ENCODE assay signal across 28 cellular contexts in the genomic region with DNA sequence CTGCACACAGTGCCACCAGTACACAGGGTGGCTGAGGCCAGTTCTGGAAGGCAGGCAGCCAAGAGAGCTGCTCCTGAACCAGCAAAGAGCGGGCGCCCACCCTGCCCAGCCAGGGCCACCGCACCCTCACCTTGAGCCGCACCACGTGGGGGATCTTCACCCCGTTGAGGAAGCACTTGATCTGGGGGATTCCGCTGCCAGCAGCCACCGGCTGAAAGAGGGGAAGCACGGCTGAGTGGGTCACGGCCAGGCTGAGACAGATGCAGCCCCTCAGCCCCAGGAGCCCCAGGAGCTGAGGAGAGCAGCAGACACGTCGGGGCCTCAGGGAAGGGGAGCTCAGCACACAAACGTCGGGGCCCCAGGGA. TPM values are rescaled to one million over a fixed set of nuclear protein-coding genes. Genes with fewer than 3 reads are reported as not detected.
DNase-seq lines count a peak whose midpoint lies in the region; ATAC-seq, FAIRE-seq and TF ChIP-seq lines count a peak whose summit lies in the region.
"Had no signal": no experiment of that assay in that cellular context is flagged by ENCODE, and none has a peak within 500 bp of the region (broad histone marks: within the 10 kb centered on the region; RNA-seq: fewer than 3 reads in every experiment).

No MANE protein-coding gene starts in this region.

- no peak overlapping the region; the same call in 1 of the 2 replicates for H3K4me3 ChIP-seq in GM06990 (replicated peaks; ENCODE audit: low read depth, low read length)
- H3K4me3 ChIP-seq in GM12878 = no peak overlapping the region
- no peak overlapping the region for H3K4me3 ChIP-seq in upper lobe of right lung
- H3K4me3 ChIP-seq: esophagus muscularis mucosa had no signal

- peak overlapping the region; percentile 38 for H3K4me2 ChIP-seq in GM12878 (ENCODE audit: control insufficient read depth, insufficient read depth)

- TF ChIP-seq EP300 in GM12878 (IDR thresholded peaks at IDR 0.05; ENCODE audit: borderline replicate concordance in 1 of 2, control insufficient read depth in 1 of 2, low read depth in 2 of 2, low read length in 2 of 2) = no peak

- peaks cover 48% of the 10 kb centered on the region for H3K36me3 Mint-ChIP-seq in stimulated activated effector memory CD8-positive, alpha-beta T cell treated with anti-CD3 and anti-CD28 coated beads, Interleukin-12 subunit alpha, Interleukin-12 subunit beta, amount 100 ng/mL, for 72 hours

- peak; percentile 66 for TF ChIP-seq POLR2A in GM12878 (IDR thresholded peaks at IDR 0.05; ENCODE audit: low read depth, low read length)

- RAD21 ChIA-PET in GM12878 (lab: Charles Lee; ENCODE audit: unreplicated experiment) = interaction anchor here (1.5 kb wide), 1 partner anchor 95 kb away, joined by 3 read pairs; no protein-coding TSS in a partner anchor

- no peak overlapping the region for H3K4me3 Mint-ChIP-seq in stimulated activated effector memory CD8-positive, alpha-beta T cell treated with anti-CD3 and anti-CD28 coated beads, Interleukin-12 subunit alpha, Interleukin-12 subunit beta, amount 100 ng/mL, for 72 hours
- H3K4me3 Mint-ChIP-seq: activated CD4-positive, alpha-beta T cell treated with anti-CD3 and anti-CD28 coated beads, Interleukin-2, amount 10 ng/mL, durations not matched to agents 24 days and 14 days; H9 had no signal

- no TSS peak for BruUV-seq in GM12878 (replicated peaks; lab: Mats Ljungman, UMichigan)

- H3K9ac ChIP-seq in GM12878 (ENCODE audit: control insufficient read depth, insufficient read depth, low read length) = peak overlapping the region; percentile 24

- CTCF ChIA-PET in GM12878 (lab: Yijun Ruan, JAX) = interaction anchor here (0.7 to 0.8 kb wide), 2 partner anchors 158 to 199 kb away, joined by 3 read pairs; no protein-coding TSS in a partner anchor

- POLR2A ChIA-PET in GM12878 (lab: Charles Lee) = interaction anchor here (1.1 to 1.6 kb wide), 3 partner anchors 11 to 34 kb away, joined by 3 to 5 read pairs (median 4); a partner anchor contains a TSS

- no peak for TF ChIP-seq RAD21 in GM12878 (IDR thresholded peaks at IDR 0.05; ENCODE audit: insufficient read depth, low read depth, low read length)

- intact Hi-C loops in GM12878 (cut with micrococcal nuclease; ENCODE audit: unreplicated experiment) = no loop called here
- intact Hi-C loops in upper lobe of right lung (cut with DNase I) = no loop called here

- peaks cover 15% of the 10 kb centered on the region for H3K36me3 ChIP-seq in GM06990 (ENCODE audit: control insufficient read depth, insufficient read depth, low read length)
- peaks cover 0 to 12% of the 10 kb centered on the region in 2 experiments; a peak in 3 of 4 replicates for H3K36me3 ChIP-seq in GM12878 (ENCODE audit: control insufficient read depth in 2 of 2, insufficient read depth in 2 of 2, low read length in 1 of 2)
- peaks cover 76% of the 10 kb centered on the region for H3K36me3 ChIP-seq in upper lobe of right lung

- peak overlapping the region; percentile 55 for H2AFZ ChIP-seq in GM12878 (ENCODE audit: control insufficient read depth, low read depth, low read length)

- 8% methylated on average over 13 of the region's 14 CpGs for WGBS in GM12878 (ENCODE audit: insufficient coverage, insufficient replicate concordance, low lambda C conversion rate, missing lambda C conversion rate)

- peak overlapping the region; percentile 62 for H3K27ac ChIP-seq in GM12878 (ENCODE audit: control insufficient read depth, insufficient read depth)
- H3K27ac ChIP-seq in upper lobe of right lung = no peak overlapping the region
- H3K27ac ChIP-seq: esophagus muscularis mucosa, RWPE1 had no signal

- no peak for TF ChIP-seq CTCF in GM06990 (IDR thresholded peaks at IDR 0.05; ENCODE audit: insufficient read depth, low read length, poor library complexity, severe bottlenecking)
- TF ChIP-seq CTCF in GM12878 (IDR thresholded peaks at IDR 0.05 in 2 of 3, conservative IDR thresholded peaks at IDR 0.05 in 1 of 3; ENCODE audit: control insufficient read depth in 2 of 3, extremely low read depth in 1 of 3, insufficient read depth in 1 of 3, low read depth in 3 of 3, low read length in 3 of 3) = no peak
- no peak for TF ChIP-seq CTCF in upper lobe of right lung (IDR thresholded peaks at IDR 0.05)

- no peaks in the 10 kb centered on the region for H3K9me3 Mint-ChIP-seq in stimulated activated effector memory CD8-positive, alpha-beta T cell treated with anti-CD3 and anti-CD28 coated beads, Interleukin-12 subunit alpha, Interleukin-12 subunit beta, amount 100 ng/mL, for 72 hours
- H3K9me3 Mint-ChIP-seq: activated CD4-positive, alpha-beta T cell treated with anti-CD3 and anti-CD28 coated beads, Interleukin-2, amount 10 ng/mL, durations not matched to agents 24 days and 14 days; H9 had no signal

- DNase-seq in GM06990 (ENCODE audit: extremely low read depth, insufficient read length) = peak; percentile 75
- DNase-seq in GM12878 (ENCODE audit: low read depth, low spot score) = no peak
- no peak for DNase-seq in stimulated activated effector memory CD8-positive, alpha-beta T cell treated with anti-CD3 and anti-CD28 coated beads, Interleukin-12 subunit alpha, Interleukin-12 subunit beta, amount 100 ng/mL, for 72 hours (ENCODE audit: low spot score in 2 of 2)
- DNase-seq in NCI-H187 treated with DMSO at 0.1 percent for 48 hours (lab: John Stamatoyannopoulos, UW) = no peak
- DNase-seq in upper lobe of right lung = no peak
- DNase-seq: activated CD4-positive, alpha-beta T cell treated with anti-CD3 and anti-CD28 coated beads, Interleukin-2, amount 10 ng/mL, durations not matched to agents 24 days and 14 days; activated CD8-positive, alpha-beta memory T cell treated with anti-CD3 and anti-CD28 coated beads, Interleukin-2, amount 50 U/mL, for 4 hours; activated gamma-delta T cell treated with Interleukin-2 at 50 U/mL for 16 hours; aorta; central memory CD4-positive, alpha-beta T cell; DND-41; effector CD4-positive, alpha-beta T cell; glutamatergic neuron; H9; NCI-H226; NK-92 treated with Interleukin-12 subunit alpha and Interleukin-12 subunit beta, amount 100 ng/mL, for 24 hours; small intestine; stimulated activated CD4-positive, alpha-beta T cell treated with anti-CD3 and anti-CD28 coated beads, Interleukin-4, amount 100 ng/mL, for 1 hour; substantia nigra; SW 1271 had no signal

- FAIRE-seq in GM12878 (lab: Jason Lieb, UNC) = no peak
- FAIRE-seq: small intestine had no signal

- SMC1A ChIA-PET in GM12878 (lab: Charles Lee; ENCODE audit: uncharacterized antibody, unreplicated experiment) = no interaction called here

- no peaks in the 10 kb centered on the region for H3K79me2 ChIP-seq in GM12878 (ENCODE audit: control insufficient read depth, insufficient read depth, low read length)

- ATAC-seq in HG02610 (IDR thresholded peaks at IDR 0.05; ENCODE audit: unreplicated experiment) (peak; percentile 43), GM12878 (peak; percentile 90), HG02571 (IDR thresholded peaks at IDR 0.05; ENCODE audit: unreplicated experiment) (no peak), upper lobe of right lung (no peak)
- ATAC-seq in stimulated activated effector memory CD8-positive, alpha-beta T cell treated with anti-CD3 and anti-CD28 coated beads, Interleukin-12 subunit alpha, Interleukin-12 subunit beta, amount 100 ng/mL, for 72 hours = peak; percentile 11
- ATAC-seq: left lobe of liver had no signal

- H3K27me3 ChIP-seq in GM06990 (replicated peaks; ENCODE audit: control insufficient read depth, insufficient read depth, low read length) (no peaks in the 10 kb centered on the region), GM12878 (replicated peaks in 1 of 2; ENCODE audit: control insufficient read depth in 2 of 2, insufficient read depth in 2 of 2, low read length in 1 of 2) (no peaks in the 10 kb centered on the region), upper lobe of right lung (no peaks in the 10 kb centered on the region)
- H3K27me3 ChIP-seq: esophagus muscularis mucosa had no signal

- H3K4me1 Mint-ChIP-seq in stimulated activated effector memory CD8-positive, alpha-beta T cell treated with anti-CD3 and anti-CD28 coated beads, Interleukin-12 subunit alpha, Interleukin-12 subunit beta, amount 100 ng/mL, for 72 hours = peaks cover 14% of the 10 kb centered on the region
- H3K4me1 Mint-ChIP-seq: H9 had no signal

- H3K27ac Mint-ChIP-seq in stimulated activated effector memory CD8-positive, alpha-beta T cell treated with anti-CD3 and anti-CD28 coated beads, Interleukin-12 subunit alpha, Interleukin-12 subunit beta, amount 100 ng/mL, for 72 hours = peak overlapping the region; percentile 89
- H3K27ac Mint-ChIP-seq: activated CD4-positive, alpha-beta T cell treated with anti-CD3 and anti-CD28 coated beads, Interleukin-2, amount 10 ng/mL, durations not matched to agents 24 days and 14 days; H9 had no signal

- H3K4me1 ChIP-seq in GM12878 (ENCODE audit: control insufficient read depth, insufficient read depth, low read length) (peaks cover 10% of the 10 kb centered on the region), upper lobe of right lung (no peaks in the 10 kb centered on the region)
- H3K4me1 ChIP-seq: esophagus muscularis mucosa had no signal

- in situ Hi-C loops in GM12878 (cut with MboI) = no loop called here

- no peaks in the 10 kb centered on the region for H3K9me3 ChIP-seq in GM12878 (replicated peaks; ENCODE audit: control insufficient read depth, insufficient read depth, low read length)
- H3K9me3 ChIP-seq in upper lobe of right lung = no peaks in the 10 kb centered on the region
- H3K9me3 ChIP-seq: esophagus muscularis mucosa had no signal

- H4K20me1 ChIP-seq in GM12878 (ENCODE audit: control insufficient read depth, insufficient read depth) = no peaks in the 10 kb centered on the region

RNA-seq across cellular contexts. Expression of a gene that starts 14.6 kb away (rescaled TPM):
- 0.42 and 0.46 TPM in 2 replicates for total RNA-seq in GM12878 (2013; cell fraction: nucleolus; rRNA removed)
- total RNA-seq in GM12878 (2014; rRNA removed) (0.06 and 0.11 TPM in 2 replicates), GM12878 (2014; rRNA removed; fragmentation: Illumina TruSeq; extraction: Trizol) (not detected in 2 replicates), GM12878 (2021) (0.21 and 0.26 TPM in 2 replicates), upper lobe of right lung (4.1 TPM)
- not detected for polyA plus RNA-seq in GM12878 (2011; ENCODE audit: low read depth)
- polyA plus RNA-seq in GM12878 (2011; rRNA removed) (not detected in 2 replicates), GM12878 (2014; fragmentation: Illumina TruSeq; extraction: Trizol) (not detected in 2 replicates), GM12878 (2014; fragmentation: Nextera tagmentation; extraction: Ambion mirVana) (not detected), GM12878 (2014; rRNA removed) (0.33 TPM in 1 of 2 replicates, not detected in the other), GM12878 (2016; fragmentation: Nextera tagmentation; extraction: Ambion mirVana) (under 1 TPM in 1 of 2 experiments, not detected in 1; 0.25 TPM)
- polyA plus RNA-seq in GM12878 (2011; cell fraction: cytosol; rRNA removed) = not detected in 2 replicates
- polyA plus RNA-seq in GM12878 (2011; cell fraction: nucleus; rRNA removed) = 0.19 and 0.37 TPM in 2 replicates
- 0.08 and 0.37 TPM in 2 replicates for polyA plus RNA-seq in GM12878 (2012)
- polyA minus RNA-seq in GM12878 (2011; rRNA and poly(A)+ RNA removed) = not detected in 2 replicates
- not detected in 2 replicates for polyA minus RNA-seq in GM12878 (2011; cell fraction: cytosol; rRNA and poly(A)+ RNA removed)
- not detected in 2 replicates for polyA minus RNA-seq in GM12878 (2011; cell fraction: nucleus; rRNA and poly(A)+ RNA removed)
- total RNA-seq: IMR-90 had no signal

RNA-seq across cellular contexts. Expression of a gene that starts 15.9 kb away (rescaled TPM):
- 111 TPM in 2 replicates for total RNA-seq in GM12878 (2013; cell fraction: nucleolus; rRNA removed)
- total RNA-seq in GM12878 (2014; rRNA removed) = 21.3 and 27.1 TPM in 2 replicates
- 7.7 and 7.8 TPM in 2 replicates for total RNA-seq in GM12878 (2014; rRNA removed; fragmentation: Illumina TruSeq; extraction: Trizol)
- 56.3 and 62.5 TPM in 2 replicates for total RNA-seq in GM12878 (2021)
- 18.9 TPM for polyA plus RNA-seq in GM12878 (2011; ENCODE audit: low read depth)
- polyA plus RNA-seq in GM12878 (2011; rRNA removed) = 5.0 and 12.8 TPM in 2 replicates
- 12.9 and 20.6 TPM in 2 replicates for polyA plus RNA-seq in GM12878 (2011; cell fraction: cytosol; rRNA removed)
- polyA plus RNA-seq in GM12878 (2011; cell fraction: nucleus; rRNA removed) = 292 and 389 TPM in 2 replicates
- 50.7 and 52.0 TPM in 2 replicates for polyA plus RNA-seq in GM12878 (2012)
- polyA plus RNA-seq in GM12878 (2014; fragmentation: Illumina TruSeq; extraction: Trizol) = 2.7 and 11.6 TPM in 2 replicates
- under 1 TPM; 0.04 to 0.18 TPM for polyA plus RNA-seq in GM12878 (2014; fragmentation: Nextera tagmentation; extraction: Ambion mirVana)
- polyA plus RNA-seq in GM12878 (2014; rRNA removed) = 61.6 and 64.5 TPM in 2 replicates
- polyA plus RNA-seq in GM12878 (2016; fragmentation: Nextera tagmentation; extraction: Ambion mirVana) = 10 to 100 TPM; 36.7 to 38.0 TPM
- 17.0 and 18.1 TPM in 2 replicates for polyA minus RNA-seq in GM12878 (2011; rRNA and poly(A)+ RNA removed)
- polyA minus RNA-seq in GM12878 (2011; cell fraction: cytosol; rRNA and poly(A)+ RNA removed) = 5.7 and 7.2 TPM in 2 replicates
- polyA minus RNA-seq in GM12878 (2011; cell fraction: nucleus; rRNA and poly(A)+ RNA removed) = 47.1 and 65.3 TPM in 2 replicates
- total RNA-seq in upper lobe of right lung = 138 TPM

RNA-seq across cellular contexts. Expression of a gene that starts 28.1 kb away (rescaled TPM):
- total RNA-seq in GM12878 (2013; cell fraction: nucleolus; rRNA removed) = not detected in 2 replicates
- total RNA-seq in GM12878 (2014; rRNA removed) (not detected in 2 replicates), GM12878 (2014; rRNA removed; fragmentation: Illumina TruSeq; extraction: Trizol) (not detected in 2 replicates), GM12878 (2021) (not detected in 2 replicates), upper lobe of right lung (not detected)
- not detected for polyA plus RNA-seq in GM12878 (2011; ENCODE audit: low read depth)
- polyA plus RNA-seq in GM12878 (2011; rRNA removed) (not detected in 2 replicates), GM12878 (2014; fragmentation: Illumina TruSeq; extraction: Trizol) (not detected in 2 replicates), GM12878 (2014; fragmentation: Nextera tagmentation; extraction: Ambion mirVana) (not detected), GM12878 (2014; rRNA removed) (not detected in 2 replicates), GM12878 (2016; fragmentation: Nextera tagmentation; extraction: Ambion mirVana) (not detected)
- not detected in 2 replicates for polyA plus RNA-seq in GM12878 (2011; cell fraction: cytosol; rRNA removed)
- polyA plus RNA-seq in GM12878 (2011; cell fraction: nucleus; rRNA removed) = not detected in 2 replicates
- not detected in 2 replicates for polyA plus RNA-seq in GM12878 (2012)
- polyA minus RNA-seq in GM12878 (2011; rRNA and poly(A)+ RNA removed) = not detected in 2 replicates
- not detected in 2 replicates for polyA minus RNA-seq in GM12878 (2011; cell fraction: cytosol; rRNA and poly(A)+ RNA removed)
- polyA minus RNA-seq in GM12878 (2011; cell fraction: nucleus; rRNA and poly(A)+ RNA removed) = not detected in 2 replicates
- total RNA-seq: activated CD4-positive, alpha-beta T cell treated with anti-CD3 and anti-CD28 coated beads, Interleukin-2, amount 10 ng/mL, durations not matched to agents 24 days and 14 days; aorta; esophagus muscularis mucosa; H9; IMR-90; left lobe of liver; MCF 10A; pulmonary artery endothelial cell had no signal
- polyA plus RNA-seq: aorta, IMR-90 had no signal

RNA-seq across cellular contexts. Expression of a gene that starts 29.8 kb away (rescaled TPM):
- total RNA-seq in GM12878 (2013; cell fraction: nucleolus; rRNA removed) = not detected in 2 replicates
- total RNA-seq in GM12878 (2014; rRNA removed) (not detected in 2 replicates), GM12878 (2014; rRNA removed; fragmentation: Illumina TruSeq; extraction: Trizol) (not detected in 2 replicates), GM12878 (2021) (not detected in 2 replicates), upper lobe of right lung (not detected)
- not detected for polyA plus RNA-seq in GM12878 (2011; ENCODE audit: low read depth)
- polyA plus RNA-seq in GM12878 (2011; rRNA removed) (not detected in 2 replicates), GM12878 (2014; fragmentation: Illumina TruSeq; extraction: Trizol) (not detected in 2 replicates), GM12878 (2014; fragmentation: Nextera tagmentation; extraction: Ambion mirVana) (not detected), GM12878 (2014; rRNA removed) (0.20 TPM in 1 of 2 replicates, not detected in the other), GM12878 (2016; fragmentation: Nextera tagmentation; extraction: Ambion mirVana) (not detected)
- not detected in 2 replicates for polyA plus RNA-seq in GM12878 (2011; cell fraction: cytosol; rRNA removed)
- not detected in 2 replicates for polyA plus RNA-seq in GM12878 (2011; cell fraction: nucleus; rRNA removed)
- polyA plus RNA-seq in GM12878 (2012) = not detected in 2 replicates
- polyA minus RNA-seq in GM12878 (2011; rRNA and poly(A)+ RNA removed) = not detected in 2 replicates
- polyA minus RNA-seq in GM12878 (2011; cell fraction: cytosol; rRNA and poly(A)+ RNA removed) = not detected in 2 replicates
- polyA minus RNA-seq in GM12878 (2011; cell fraction: nucleus; rRNA and poly(A)+ RNA removed) = not detected in 2 replicates
- total RNA-seq: activated CD4-positive, alpha-beta T cell treated with anti-CD3 and anti-CD28 coated beads, Interleukin-2, amount 10 ng/mL, durations not matched to agents 24 days and 14 days; H9; IMR-90; left lobe of liver; MCF 10A; pulmonary artery endothelial cell had no signal
- polyA plus RNA-seq: aorta had no signal

RNA-seq across cellular contexts. Expression of a gene that starts 34.2 kb away (rescaled TPM):
- 39.3 and 46.2 TPM in 2 replicates for total RNA-seq in GM12878 (2013; cell fraction: nucleolus; rRNA removed)
- total RNA-seq in GM12878 (2014; rRNA removed) (21.5 and 25.2 TPM in 2 replicates), GM12878 (2014; rRNA removed; fragmentation: Illumina TruSeq; extraction: Trizol) (7.1 and 8.2 TPM in 2 replicates), GM12878 (2021) (60.0 and 72.8 TPM in 2 replicates), upper lobe of right lung (26.0 TPM)
- 7.7 TPM for polyA plus RNA-seq in GM12878 (2011; ENCODE audit: low read depth)
- polyA plus RNA-seq in GM12878 (2011; rRNA removed) (5.2 and 11.9 TPM in 2 replicates), GM12878 (2014; fragmentation: Illumina TruSeq; extraction: Trizol) (0.68 and 5.0 TPM in 2 replicates), GM12878 (2014; fragmentation: Nextera tagmentation; extraction: Ambion mirVana) (1 to 10 TPM in 1 of 2 experiments, under 1 TPM in 1; 0.55 to 2.4 TPM), GM12878 (2014; rRNA removed) (56.4 and 83.7 TPM in 2 replicates), GM12878 (2016; fragmentation: Nextera tagmentation; extraction: Ambion mirVana) (10 to 100 TPM; 57.8 to 69.1 TPM)
- 18.2 and 37.3 TPM in 2 replicates for polyA plus RNA-seq in GM12878 (2011; cell fraction: cytosol; rRNA removed)
- polyA plus RNA-seq in GM12878 (2011; cell fraction: nucleus; rRNA removed) = 386 and 553 TPM in 2 replicates
- polyA plus RNA-seq in GM12878 (2012) = 28.0 and 32.9 TPM in 2 replicates
- polyA minus RNA-seq in GM12878 (2011; rRNA and poly(A)+ RNA removed) = 3.3 and 9.1 TPM in 2 replicates
- polyA minus RNA-seq in GM12878 (2011; cell fraction: cytosol; rRNA and poly(A)+ RNA removed) = 7.0 and 7.6 TPM in 2 replicates
- polyA minus RNA-seq in GM12878 (2011; cell fraction: nucleus; rRNA and poly(A)+ RNA removed) = 24.1 and 45.8 TPM in 2 replicates

Comparison
In these comparisons a context has a peak if more than half of its experiments do, and no peak if none do; other contexts are left out.
1. ATAC-seq: peak in HG02610 (single experiment), GM12878 (single experiment) and stimulated activated effector memory CD8-positive, alpha-beta T cell treated with anti-CD3 and anti-CD28 coated beads, Interleukin-12 subunit alpha, Interleukin-12 subunit beta, amount 100 ng/mL, for 72 hours (single experiment); none in HG02571 (single experiment) and upper lobe of right lung (single experiment).